1 cellular context compared by ENCODE assay signal in genomic region chr6:72703093-72703492, GRCh38.
A peak's percentile ranks its signal among the peaks of the same experiment; 100 is the strongest.
TF ChIP-seq lines count a peak whose summit lies in the region.

No MANE protein-coding gene starts in this region.

TF ChIP-seq in K562, 482 proteins besides CTCF, POLR2A, EP300 and RAD21 (continued from another document and continues in another):
- no peak for TF ChIP-seq MYC (IDR thresholded peaks at IDR 0.05; ENCODE audit: low read depth, low read length)
- TF ChIP-seq MYC (CRISPR knock-in tag; IDR thresholded peaks at IDR 0.05; ENCODE audit: borderline replicate concordance, low read depth): no peak
- TF ChIP-seq EGR1 (conservative IDR thresholded peaks at IDR 0.05): 0 out of 2 replicates have a peak, but pooled peaks have one; percentile 17
- TF ChIP-seq ZNF124 (CRISPR knock-in tag; IDR thresholded peaks at IDR 0.05): no peak
- TF ChIP-seq, protein P1, sequence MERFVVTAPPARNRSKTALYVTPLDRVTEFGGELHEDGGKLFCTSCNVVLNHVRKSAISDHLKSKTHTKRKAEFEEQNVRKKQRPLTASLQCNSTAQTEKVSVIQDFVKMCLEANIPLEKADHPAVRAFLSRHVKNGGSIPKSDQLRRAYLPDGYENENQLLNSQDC (CRISPR knock-in tag; IDR thresholded peaks at IDR 0.05): no peak
- TF ChIP-seq NFRKB (IDR thresholded peaks at IDR 0.05; ENCODE audit: low read depth): no peak
- no peak for TF ChIP-seq XRCC4 (IDR thresholded peaks at IDR 0.05; ENCODE audit: extremely low read depth, insufficient read depth, insufficient read length)
- TF ChIP-seq TEAD4 (IDR thresholded peaks at IDR 0.05; ENCODE audit: low read length): peak; percentile 54; the same call in 1 of the 2 replicates
- no peak for TF ChIP-seq TEAD4 (CRISPR knock-in tag; IDR thresholded peaks at IDR 0.05; ENCODE audit: borderline replicate concordance)
- no peak for TF ChIP-seq MAX (CRISPR knock-in tag; IDR thresholded peaks at IDR 0.05)
- TF ChIP-seq ZNF282 (CRISPR knock-in tag; IDR thresholded peaks at IDR 0.05): no peak
- TF ChIP-seq SETDB1 (IDR thresholded peaks at IDR 0.05; ENCODE audit: low read length): no peak
- peak; percentile 70 for TF ChIP-seq GATA2 (CRISPR knock-in tag; IDR thresholded peaks at IDR 0.05)
- peak; percentile 66 for TF ChIP-seq TAL1 (IDR thresholded peaks at IDR 0.05)
- no peak for TF ChIP-seq RREB1 (CRISPR knock-in tag; IDR thresholded peaks at IDR 0.05)
- TF ChIP-seq TOE1 (IDR thresholded peaks at IDR 0.05; ENCODE audit: borderline replicate concordance): no peak
- TF ChIP-seq TOE1 (CRISPR knock-in tag; IDR thresholded peaks at IDR 0.05; ENCODE audit: borderline replicate concordance, low read depth): no peak
- TF ChIP-seq CBFA2T3 (IDR thresholded peaks at IDR 0.05): peak; percentile 81
- no peak for TF ChIP-seq TSHZ1 (CRISPR knock-in tag; IDR thresholded peaks at IDR 0.05)
- TF ChIP-seq ESRRB (CRISPR knock-in tag; IDR thresholded peaks at IDR 0.05; ENCODE audit: borderline replicate concordance): no peak
- TF ChIP-seq, protein P2, sequence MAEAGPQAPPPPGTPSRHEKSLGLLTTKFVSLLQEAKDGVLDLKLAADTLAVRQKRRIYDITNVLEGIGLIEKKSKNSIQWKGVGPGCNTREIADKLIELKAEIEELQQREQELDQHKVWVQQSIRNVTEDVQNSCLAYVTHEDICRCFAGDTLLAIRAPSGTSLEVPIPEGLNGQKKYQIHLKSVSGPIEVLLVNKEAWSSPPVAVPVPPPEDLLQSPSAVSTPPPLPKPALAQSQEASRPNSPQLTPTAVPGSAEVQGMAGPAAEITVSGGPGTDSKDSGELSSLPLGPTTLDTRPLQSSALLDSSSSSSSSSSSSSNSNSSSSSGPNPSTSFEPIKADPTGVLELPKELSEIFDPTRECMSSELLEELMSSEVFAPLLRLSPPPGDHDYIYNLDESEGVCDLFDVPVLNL (CRISPR knock-in tag; IDR thresholded peaks at IDR 0.05; ENCODE audit: low read depth): no peak
- peak; percentile 60; the same call in 1 of the 2 replicates for TF ChIP-seq CBFA2T2 (conservative IDR thresholded peaks at IDR 0.05)
- TF ChIP-seq, protein P3, sequence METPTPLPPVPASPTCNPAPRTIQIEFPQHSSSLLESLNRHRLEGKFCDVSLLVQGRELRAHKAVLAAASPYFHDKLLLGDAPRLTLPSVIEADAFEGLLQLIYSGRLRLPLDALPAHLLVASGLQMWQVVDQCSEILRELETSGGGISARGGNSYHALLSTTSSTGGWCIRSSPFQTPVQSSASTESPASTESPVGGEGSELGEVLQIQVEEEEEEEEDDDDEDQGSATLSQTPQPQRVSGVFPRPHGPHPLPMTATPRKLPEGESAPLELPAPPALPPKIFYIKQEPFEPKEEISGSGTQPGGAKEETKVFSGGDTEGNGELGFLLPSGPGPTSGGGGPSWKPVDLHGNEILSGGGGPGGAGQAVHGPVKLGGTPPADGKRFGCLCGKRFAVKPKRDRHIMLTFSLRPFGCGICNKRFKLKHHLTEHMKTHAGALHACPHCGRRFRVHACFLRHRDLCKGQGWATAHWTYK (CRISPR knock-in tag; IDR thresholded peaks at IDR 0.05): no peak
- TF ChIP-seq SOX6 (IDR thresholded peaks at IDR 0.05): peak; percentile 24; the same call in 1 of the 2 replicates
- TF ChIP-seq ZNF644 (tag; IDR thresholded peaks at IDR 0.05; ENCODE audit: low read depth): no peak
- TF ChIP-seq MEF2D (tag; conservative IDR thresholded peaks at IDR 0.05; ENCODE audit: low read depth): no peak
- TF ChIP-seq CHD4 (IDR thresholded peaks at IDR 0.05; ENCODE audit: insufficient read depth, insufficient replicate concordance, low read depth, low read length, poor library complexity, severe bottlenecking): no peak
- TF ChIP-seq HNRNPH1 (optimal IDR thresholded peaks at IDR 0.05; ENCODE audit: low read depth, low read length): no peak
- no peak for TF ChIP-seq CREB3 (tag; conservative IDR thresholded peaks at IDR 0.05; ENCODE audit: low read depth)
- no peak for TF ChIP-seq FUS (optimal IDR thresholded peaks at IDR 0.05; ENCODE audit: low read depth, low read length)
- no peak for TF ChIP-seq BCOR (IDR thresholded peaks at IDR 0.05)
- no peak for TF ChIP-seq ZNF696 (CRISPR knock-in tag; conservative IDR thresholded peaks at IDR 0.05)
- TF ChIP-seq ZNF263 (CRISPR knock-in tag; IDR thresholded peaks at IDR 0.05; ENCODE audit: borderline replicate concordance): no peak
- TF ChIP-seq LCOR (CRISPR knock-in tag; IDR thresholded peaks at IDR 0.05): no peak
- TF ChIP-seq, protein P4, sequence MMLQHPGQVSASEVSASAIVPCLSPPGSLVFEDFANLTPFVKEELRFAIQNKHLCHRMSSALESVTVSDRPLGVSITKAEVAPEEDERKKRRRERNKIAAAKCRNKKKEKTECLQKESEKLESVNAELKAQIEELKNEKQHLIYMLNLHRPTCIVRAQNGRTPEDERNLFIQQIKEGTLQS (IDR thresholded peaks at IDR 0.05): no peak
- TF ChIP-seq, protein P4 (CRISPR knock-in tag; conservative IDR thresholded peaks at IDR 0.05): no peak
- no peak for TF ChIP-seq RHOXF2B (CRISPR knock-in tag; conservative IDR thresholded peaks at IDR 0.05)
- TF ChIP-seq, protein P5, sequence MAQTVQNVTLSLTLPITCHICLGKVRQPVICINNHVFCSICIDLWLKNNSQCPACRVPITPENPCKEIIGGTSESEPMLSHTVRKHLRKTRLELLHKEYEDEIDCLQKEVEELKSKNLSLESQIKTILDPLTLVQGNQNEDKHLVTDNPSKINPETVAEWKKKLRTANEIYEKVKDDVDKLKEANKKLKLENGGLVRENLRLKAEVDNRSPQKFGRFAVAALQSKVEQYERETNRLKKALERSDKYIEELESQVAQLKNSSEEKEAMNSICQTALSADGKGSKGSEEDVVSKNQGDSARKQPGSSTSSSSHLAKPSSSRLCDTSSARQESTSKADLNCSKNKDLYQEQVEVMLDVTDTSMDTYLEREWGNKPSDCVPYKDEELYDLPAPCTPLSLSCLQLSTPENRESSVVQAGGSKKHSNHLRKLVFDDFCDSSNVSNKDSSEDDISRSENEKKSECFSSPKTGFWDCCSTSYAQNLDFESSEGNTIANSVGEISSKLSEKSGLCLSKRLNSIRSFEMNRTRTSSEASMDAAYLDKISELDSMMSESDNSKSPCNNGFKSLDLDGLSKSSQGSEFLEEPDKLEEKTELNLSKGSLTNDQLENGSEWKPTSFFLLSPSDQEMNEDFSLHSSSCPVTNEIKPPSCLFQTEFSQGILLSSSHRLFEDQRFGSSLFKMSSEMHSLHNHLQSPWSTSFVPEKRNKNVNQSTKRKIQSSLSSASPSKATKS (CRISPR knock-in tag; IDR thresholded peaks at IDR 0.05): no peak
- peak; percentile 30 for TF ChIP-seq MEIS2 (IDR thresholded peaks at IDR 0.05; ENCODE audit: partially characterized antibody)
